12 cellular contexts compared by ENCODE assay signal in genomic region chr17:80793851-80794267, GRCh38.
A peak's percentile ranks its signal among the peaks of the same experiment; 100 is the strongest.
DNase-seq lines count a peak whose midpoint lies in the region; ATAC-seq, FAIRE-seq and TF ChIP-seq lines count a peak whose summit lies in the region.
"Had no signal": no experiment of that assay in that cellular context is flagged by ENCODE, and none has a peak within 500 bp of the region (broad histone marks: within the 10 kb centered on the region; RNA-seq: fewer than 3 reads in every experiment).

No MANE protein-coding gene starts in this region.

- peak overlapping the region; percentile 21; the same call in 1 of the 2 replicates for H3K4me2 ChIP-seq in IMR-90 (ENCODE audit: low read depth, low read length)
- H3K4me2 ChIP-seq in mesenchymal stem cell (ENCODE audit: low read length, poor library complexity, severe bottlenecking) = no peak overlapping the region
- H3K4me2 ChIP-seq: BLaER1 had no signal

- TF ChIP-seq CTCF in IMR-90 (conservative IDR thresholded peaks at IDR 0.05; ENCODE audit: low read depth, low read length) (no peak), bronchial epithelial cell (IDR thresholded peaks at IDR 0.05; ENCODE audit: insufficient read depth, low read length, severe bottlenecking) (no peak), thyroid gland (IDR thresholded peaks at IDR 0.05) (no peak)

- H3K9me3 ChIP-seq in IMR-90 (ENCODE audit: control insufficient read depth, insufficient read depth, low read length) (no peaks in the 10 kb centered on the region), mesenchymal stem cell (ENCODE audit: control insufficient read depth, low read length) (no peaks in the 10 kb centered on the region), thyroid gland (no peaks in the 10 kb centered on the region)

- H3K4ac ChIP-seq in IMR-90 (ENCODE audit: low read depth, low read length) = peak overlapping the region; percentile 98
- H3K4ac ChIP-seq in mesenchymal stem cell (ENCODE audit: low read depth in 1 of 2, low read length in 2 of 2) = peak overlapping the region in 1 of 2 experiments; percentile 97

- POLR2A ChIA-PET in IMR-90 (lab: Charles Lee; ENCODE audit: unreplicated experiment) = interaction anchor here (0.7 kb wide), 1 partner anchor 363 kb away, joined by 4 read pairs; no protein-coding TSS in a partner anchor

- H3K14ac ChIP-seq in IMR-90 (replicated peaks; ENCODE audit: low read depth, low read length) (peak overlapping the region; percentile 95), mesenchymal stem cell (ENCODE audit: low read length in 2 of 2) (no peak overlapping the region)

- H4K91ac ChIP-seq in IMR-90 (ENCODE audit: insufficient read depth, low read depth, low read length) = peak overlapping the region; percentile 97
- H4K91ac ChIP-seq in mesenchymal stem cell (ENCODE audit: low read length) = no peak overlapping the region

- dilution Hi-C loops in IMR-90 (cut with HindIII; ENCODE audit: low sequenced_read_pairs, unreplicated experiment) = no loop called here

- peak overlapping the region; percentile 100 for H2BK120ac ChIP-seq in IMR-90 (ENCODE audit: low read depth, low read length)
- H2BK120ac ChIP-seq in mesenchymal stem cell (ENCODE audit: low read depth, low read length) = no peak overlapping the region

- H2BK15ac ChIP-seq in IMR-90 (ENCODE audit: low read depth, low read length) (peak overlapping the region; percentile 99; the same call in 2 of the 3 replicates), mesenchymal stem cell (ENCODE audit: low read depth, poor library complexity, severe bottlenecking) (no peak overlapping the region)

- intact Hi-C loops in IMR-90 (cut with micrococcal nuclease) = no loop called here
- intact Hi-C loops in left ventricle myocardium superior (cut with micrococcal nuclease) = no loop called here
- intact Hi-C loops in thyroid gland (cut with DNase I) = no loop called here

- H2AK5ac ChIP-seq in IMR-90 (ENCODE audit: low read depth, low read length) = peak overlapping the region; percentile 100
- H2AK5ac ChIP-seq in mesenchymal stem cell (ENCODE audit: low read length, severe bottlenecking) = no peak overlapping the region

- peak; percentile 25; the same call in 1 of the 2 replicates for TF ChIP-seq POLR2A in IMR-90 (IDR thresholded peaks at IDR 0.05; ENCODE audit: low read depth, low read length)
- TF ChIP-seq POLR2A in thyroid gland (IDR thresholded peaks at IDR 0.05) = no peak

- peak overlapping the region; percentile 76 for H2AK9ac ChIP-seq in IMR-90 (replicated peaks; ENCODE audit: low read depth, low read length, poor library complexity)

- H4K20me1 ChIP-seq in IMR-90 (ENCODE audit: insufficient read depth, low read length) = no peaks in the 10 kb centered on the region

- no CpG with 5 or more reads among the region's 5 CpGs for WGBS in IMR-90 (ENCODE audit: extremely low coverage in 2 of 2, insufficient read length in 1 of 2), 2 experiments
- 71% methylated on average over 3 of the region's 5 CpGs for WGBS in mesenchymal stem cell
- 83 to 88% methylated on average over 5 of the region's 5 CpGs for WGBS in thyroid gland, 2 donors

- H4K5ac ChIP-seq in IMR-90 (ENCODE audit: low read depth, low read length) = peak overlapping the region; percentile 93

- peak overlapping the region; percentile 35 for H2AFZ ChIP-seq in ACC112 (ENCODE audit: low read length, unreplicated experiment)
- H2AFZ ChIP-seq in IMR-90 (replicated peaks; ENCODE audit: low read length, poor library complexity) = peak overlapping the region; percentile 38
- no peak overlapping the region for H2AFZ ChIP-seq in mesenchymal stem cell (ENCODE audit: low read depth, low read length)

- DNase-seq in IMR-90 = peak; percentile 85
- DNase-seq in bronchial epithelial cell (ENCODE audit: low read depth) = peak; percentile 65
- peak; percentile 72 for DNase-seq in mesenchymal stem cell
- no peak for DNase-seq in left ventricle myocardium superior
- DNase-seq in thyroid gland = no peak
- no peak for DNase-seq in HTR-8/SVneo (ENCODE audit: insufficient read length, low spot score)
- DNase-seq: H7, NCI-H345, small intestine had no signal

- CTCF ChIA-PET in IMR-90 (lab: Yijun Ruan, JAX) = interaction anchor here (0.5 to 0.7 kb wide), 2 partner anchors 33 to 38 kb away, joined by 3 read pairs; no protein-coding TSS in a partner anchor

- FAIRE-seq in bronchial epithelial cell (lab: Jason Lieb, UNC) (no peak), HTR-8/SVneo (lab: Jason Lieb, UNC) (no peak)
- FAIRE-seq: small intestine had no signal

- in situ Hi-C loops in IMR-90 (cut with MboI; ENCODE audit: low sequenced_read_pairs) = no loop called here

- peak overlapping the region; percentile 91 for H2BK20ac ChIP-seq in IMR-90 (ENCODE audit: low read depth, low read length)

- H3K56ac ChIP-seq in IMR-90 (ENCODE audit: extremely low read depth, insufficient read depth, low read length) = peak overlapping the region; percentile 82

- H3K9ac ChIP-seq in IMR-90 (ENCODE audit: low read depth, low read length) = peak overlapping the region; percentile 67
- H3K9ac ChIP-seq in mesenchymal stem cell (ENCODE audit: low read length) = peak overlapping the region; percentile 80
- H3K9ac ChIP-seq: BLaER1 had no signal

- H3K4me3 ChIP-seq in ACC112 (ENCODE audit: low read depth, low read length) (no peak overlapping the region), IMR-90 (ENCODE audit: insufficient read depth, low read depth, low read length) (no peak overlapping the region), bronchial epithelial cell (ENCODE audit: low read depth, low read length) (no peak overlapping the region), mesenchymal stem cell (ENCODE audit: insufficient read depth in 1 of 2, low read depth in 1 of 2, low read length in 2 of 2) (no peak overlapping the region), thyroid gland (replicated peaks in 1 of 3) (no peak overlapping the region)
- H3K4me3 ChIP-seq: BLaER1 had no signal

- H2BK12ac ChIP-seq in mesenchymal stem cell (ENCODE audit: low read length in 2 of 2) = peak overlapping the region; percentile 15 to 75

- peaks cover 35 to 75% of the 10 kb centered on the region in 2 experiments for H3K79me1 ChIP-seq in IMR-90 (ENCODE audit: low read depth in 1 of 2, low read length in 2 of 2)
- H3K79me1 ChIP-seq in mesenchymal stem cell (replicated peaks; ENCODE audit: low read length, poor library complexity, severe bottlenecking) = peaks cover 27% of the 10 kb centered on the region

- H3K23ac ChIP-seq in IMR-90 (ENCODE audit: low read depth, low read length) (peak overlapping the region; percentile 91), mesenchymal stem cell (ENCODE audit: low read length in 2 of 2) (no peak overlapping the region)

- H3K4me1 ChIP-seq in ACC112 (ENCODE audit: control insufficient read depth, insufficient read depth, low read length, unreplicated experiment) (peaks cover 54% of the 10 kb centered on the region), IMR-90 (ENCODE audit: control insufficient read depth, insufficient read depth, low read length) (peaks cover 51% of the 10 kb centered on the region), mesenchymal stem cell (ENCODE audit: control insufficient read depth, insufficient read depth, low read depth, low read length) (peaks cover 33% of the 10 kb centered on the region), thyroid gland (peaks cover 3 to 32% of the 10 kb centered on the region in 2 donors)

- peaks cover 50% of the 10 kb centered on the region for H3K9me1 ChIP-seq in IMR-90 (ENCODE audit: insufficient read depth, low read length)

- H3K36me3 ChIP-seq in ACC112 (ENCODE audit: insufficient read depth, low read length) = 0 out of 2 replicates have a peak, but pooled peaks cover 3% of the 10 kb centered on the region
- 0 out of 2 replicates have a peak, but pooled peaks cover 2% of the 10 kb centered on the region for H3K36me3 ChIP-seq in IMR-90 (ENCODE audit: control insufficient read depth, insufficient read depth, low read length)
- H3K36me3 ChIP-seq in bronchial epithelial cell (ENCODE audit: control insufficient read depth, insufficient read depth, low read length) = peaks cover 1% of the 10 kb centered on the region
- peaks cover 9 to 24% of the 10 kb centered on the region in 2 experiments for H3K36me3 ChIP-seq in mesenchymal stem cell (ENCODE audit: control insufficient read depth in 1 of 2, insufficient read depth in 2 of 2, low read depth in 1 of 2, low read length in 2 of 2)
- no peaks in the 10 kb centered on the region for H3K36me3 ChIP-seq in thyroid gland

- ATAC-seq in IMR-90 (ENCODE audit: low read depth) (peak; percentile 2), left ventricle myocardium superior (no peak), HG03045 (IDR thresholded peaks at IDR 0.05; ENCODE audit: unreplicated experiment) (no peak)

- H3K18ac ChIP-seq in IMR-90 (ENCODE audit: low read depth, low read length) = peak overlapping the region; percentile 97
- H3K18ac ChIP-seq in mesenchymal stem cell (ENCODE audit: low read depth in 1 of 2, low read length in 2 of 2) = peak overlapping the region; percentile 93 to 98

- H3K79me2 ChIP-seq in ACC112 (ENCODE audit: control insufficient read depth, insufficient read depth, low read length, unreplicated experiment) = peaks cover 13% of the 10 kb centered on the region

- H4K8ac ChIP-seq in IMR-90 (ENCODE audit: low read depth in 2 of 2, low read length in 2 of 2) = peak overlapping the region; percentile 92 to 97
- no peak overlapping the region for H4K8ac ChIP-seq in mesenchymal stem cell (ENCODE audit: low read length)

- H3K27ac ChIP-seq in ACC112 (ENCODE audit: low read depth, low read length) (peak overlapping the region; percentile 97), IMR-90 (ENCODE audit: insufficient read depth, low read length) (peak overlapping the region; percentile 96), mesenchymal stem cell (ENCODE audit: low read length, poor library complexity, severe bottlenecking) (no peak overlapping the region), thyroid gland (no peak overlapping the region)
- H3K27ac ChIP-seq: BLaER1 had no signal

- BruUV-seq in IMR-90 (replicated peaks; lab: Mats Ljungman, UMichigan) = no TSS peak

- TF ChIP-seq RAD21 in IMR-90 (IDR thresholded peaks at IDR 0.05; ENCODE audit: low read length) = no peak

- H3K27me3 ChIP-seq in ACC112 (ENCODE audit: insufficient read depth, low read length) (no peaks in the 10 kb centered on the region), IMR-90 (ENCODE audit: control insufficient read depth, insufficient read depth, low read length) (no peaks in the 10 kb centered on the region), bronchial epithelial cell (ENCODE audit: control insufficient read depth, insufficient read depth, low read length) (no peaks in the 10 kb centered on the region), mesenchymal stem cell (ENCODE audit: control insufficient read depth in 1 of 2, insufficient read depth in 1 of 2, low read length in 2 of 2) (no peaks in the 10 kb centered on the region), thyroid gland (no peaks in the 10 kb centered on the region)
- H3K27me3 ChIP-seq: BLaER1 had no signal

- H2BK5ac ChIP-seq in IMR-90 (ENCODE audit: low read depth, low read length, poor library complexity, severe bottlenecking) = peak overlapping the region; percentile 100
- no peak overlapping the region for H2BK5ac ChIP-seq in mesenchymal stem cell (ENCODE audit: low read depth, low read length, poor library complexity, severe bottlenecking)

Comparison
In these comparisons a context has a peak if more than half of its experiments do, and no peak if none do; other contexts are left out.
1. H3K27ac ChIP-seq: peak in ACC112 (single experiment) and IMR-90 (single experiment); none in mesenchymal stem cell (single experiment) and thyroid gland (0 of 3).
2. DNase-seq: peak in IMR-90 (single experiment), bronchial epithelial cell (single experiment) and mesenchymal stem cell (single experiment); none in left ventricle myocardium superior (single experiment), thyroid gland (0 of 2) and HTR-8/SVneo (single experiment).